Comparison of ENCODE assay signal across 1 cellular context in genomic region chr14:34824256-34824655, GRCh38.
TF ChIP-seq lines count a peak whose summit lies in the region.

No MANE protein-coding gene starts in this region.

TF ChIP-seq in SK-N-SH treated with all-trans-retinoic acid at 6 μM for 48 hours, 23 proteins besides CTCF, POLR2A, EP300 and RAD21 (continued from another document):
- no peak for TF ChIP-seq POU6F1 (CRISPR knock-in tag; IDR thresholded peaks at IDR 0.05; ENCODE audit: borderline replicate concordance, low read depth)
- TF ChIP-seq OSR1 (CRISPR knock-in tag; IDR thresholded peaks at IDR 0.05) = no peak
